Comparison of ENCODE assay signal across 8 cellular contexts in the genomic region with DNA sequence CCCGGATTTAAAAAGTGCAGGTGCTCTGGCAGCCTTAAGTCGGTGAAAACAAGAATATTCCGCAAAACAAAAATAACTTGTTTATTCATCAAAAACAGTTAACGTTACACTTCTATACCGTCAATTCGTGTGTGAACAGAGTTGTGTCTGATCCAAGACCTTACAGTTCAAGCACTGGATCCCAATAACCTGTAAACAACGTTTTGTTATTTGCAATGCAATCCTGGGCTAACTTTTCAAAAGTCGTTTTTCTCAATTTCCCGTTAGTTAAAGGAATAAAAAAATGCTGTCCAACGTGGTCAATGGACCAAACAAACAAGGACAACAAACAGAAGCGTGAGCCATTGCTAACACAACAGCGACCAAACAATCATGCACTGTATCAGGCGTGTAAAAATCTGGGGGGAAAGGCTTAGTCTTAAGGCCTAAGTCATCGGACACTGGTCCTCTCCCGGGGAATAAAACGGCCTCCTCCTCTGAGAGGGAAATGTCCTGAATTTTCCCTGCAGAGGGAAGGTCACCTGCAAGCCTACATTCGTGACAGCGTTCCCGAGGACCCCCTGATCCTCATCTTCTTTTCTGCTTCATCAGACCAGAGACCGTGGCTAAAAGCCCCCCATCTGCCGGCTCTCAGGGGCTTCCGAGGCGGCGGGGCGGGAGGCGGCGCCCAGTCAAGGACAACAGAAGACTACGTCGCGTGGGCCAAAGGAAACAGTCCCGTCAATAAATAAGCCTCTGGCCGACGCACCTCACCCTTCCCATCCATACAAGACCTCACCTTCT. TPM values are rescaled to one million over a fixed set of nuclear protein-coding genes. Genes with fewer than 3 reads are reported as not detected.
A peak's percentile ranks its signal among the peaks of the same experiment; 100 is the strongest.
DNase-seq lines count a peak whose midpoint lies in the region; ATAC-seq and TF ChIP-seq lines count a peak whose summit lies in the region.

No MANE protein-coding gene starts in this region.

- no peaks in the 10 kb centered on the region for H3K9me3 Mint-ChIP-seq in T-cell

- H3K27ac ChIP-seq in AG04450 (ENCODE audit: low read depth, low read length): peak overlapping the region; percentile 81

- no peaks in the 10 kb centered on the region for H3K27me3 Mint-ChIP-seq in T-cell

- H3K4me3 ChIP-seq in AG04450 (ENCODE audit: low read depth, low read length) (peak overlapping the region; percentile 94), fibroblast of villous mesenchyme (ENCODE audit: low read depth, low read length) (peak overlapping the region; percentile 96)

- ATAC-seq in GM18861 (IDR thresholded peaks at IDR 0.05; ENCODE audit: unreplicated experiment) (peak; percentile 0), HG03103 (IDR thresholded peaks at IDR 0.05; ENCODE audit: low read depth, unreplicated experiment) (peak; percentile 2), T-cell (replicated peaks in 1 of 4) (peak in 2 of 4 experiments; percentile 7), omental fat pad (ENCODE audit: low FRiP score) (peak; percentile 10)

- H3K36me3 Mint-ChIP-seq in T-cell: peaks cover 22% of the 10 kb centered on the region

- POLR2A ChIA-PET in AG04450 (lab: Yijun Ruan, JAX): interaction anchor here (0.6 to 1.0 kb wide), 5 partner anchors 21 to 1007 kb away, joined by 3 to 5 read pairs (median 4); partner anchors contain the start of gene INO80D
- POLR2A ChIA-PET in T-cell (lab: Charles Lee): no interaction called here

- H3K4me3 Mint-ChIP-seq in T-cell: peak overlapping the region; percentile 95 to 99 (median 99)

- peaks cover 63 to 66% (median 65%) of the 10 kb centered on the region in 3 donors for H3K4me1 Mint-ChIP-seq in T-cell

- H3K27ac Mint-ChIP-seq in T-cell: peak overlapping the region; percentile 96 to 98

- no peaks in the 10 kb centered on the region for H3K27me3 ChIP-seq in AG04450 (ENCODE audit: control insufficient read depth, insufficient read depth, low read length)

- DNase-seq in AG04450 (ENCODE audit: low read depth, low spot score): no peak
- DNase-seq in T-cell: no peak
- DNase-seq in fibroblast of villous mesenchyme (ENCODE audit: low read depth): peak; percentile 57
- DNase-seq in omental fat pad (ENCODE audit: low spot score): no peak
- no peak for DNase-seq in HK-2 (ENCODE audit: unreplicated experiment)
- no peak for DNase-seq in HuH-7.5 (ENCODE audit: low spot score)

- TF ChIP-seq CTCF in AG04450 (IDR thresholded peaks at IDR 0.05; ENCODE audit: low read depth, low read length) (no peak), fibroblast of villous mesenchyme (IDR thresholded peaks at IDR 0.05; ENCODE audit: insufficient read depth, low read depth, low read length) (no peak), omental fat pad (IDR thresholded peaks at IDR 0.05) (no peak)

- CTCF ChIA-PET in AG04450 (lab: Charles Lee) (no interaction called here), T-cell (lab: Charles Lee) (no interaction called here)

- no peaks in the 10 kb centered on the region for H3K9me3 ChIP-seq in AG04450 (ENCODE audit: control insufficient read depth, insufficient read depth, low read length)

RNA-seq across cellular contexts. Expression of gene NDUFS1, which starts 0.5 kb away (rescaled TPM):
- 105 and 129 TPM in 2 replicates for polyA plus RNA-seq in AG04450 (2011; rRNA removed)
- 99.7 and 114 TPM in 2 replicates for polyA minus RNA-seq in AG04450 (2011; rRNA and poly(A)+ RNA removed)
- total RNA-seq in T-cell (10 to 100 TPM; 42.1 to 58.1 (median 51.4) TPM), fibroblast of villous mesenchyme (82.5 and 125 TPM in 2 replicates), omental fat pad (10 to 100 TPM; 74.6 to 96.2 (median 86.0) TPM)

RNA-seq across cellular contexts. Expression of gene EEF1B2, which starts 0.9 kb away (rescaled TPM):
- 891 and 1,211 TPM in 2 replicates for polyA plus RNA-seq in AG04450 (2011; rRNA removed)
- polyA minus RNA-seq in AG04450 (2011; rRNA and poly(A)+ RNA removed): 357 and 518 TPM in 2 replicates
- 1,000 to 10,000 TPM in 1 of 5 donors, 100 to 1,000 TPM in 4; 803 to 1,031 (median 879) TPM for total RNA-seq in T-cell
- total RNA-seq in fibroblast of villous mesenchyme: 438 and 477 TPM in 2 replicates
- total RNA-seq in omental fat pad: 100 to 1,000 TPM; 392 to 494 (median 393) TPM
